Comparison of ENCODE assay signal across 11 cellular contexts in the genomic region with DNA sequence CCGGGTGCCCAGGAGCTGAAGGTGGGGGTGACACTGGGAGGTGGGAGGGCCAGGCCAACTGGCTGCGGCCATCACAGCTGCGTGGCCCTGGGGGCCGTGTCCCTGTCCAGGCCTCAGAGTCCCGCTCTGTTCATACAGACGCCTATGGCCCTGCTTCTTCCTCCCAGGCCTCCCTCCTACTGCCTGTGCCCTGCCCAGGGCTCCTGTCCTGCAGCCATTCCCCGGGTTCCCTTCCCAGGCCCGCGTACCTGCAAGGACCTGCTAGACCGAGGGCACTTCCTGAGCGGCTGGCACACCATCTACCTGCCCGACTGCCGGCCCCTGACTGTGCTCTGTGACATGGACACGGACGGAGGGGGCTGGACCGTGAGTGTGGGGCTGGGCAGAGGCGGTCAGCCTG. TPM values are rescaled to one million over a fixed set of nuclear protein-coding genes. Genes with fewer than 3 reads are reported as not detected.
"Had no signal": no experiment of that assay in that cellular context is flagged by ENCODE, and none has a peak within 500 bp of the region (broad histone marks: within the 10 kb centered on the region; RNA-seq: fewer than 3 reads in every experiment).

No MANE protein-coding gene starts in this region.

RNA-seq across cellular contexts. Expression of gene FCN2, which starts 4.4 kb away (rescaled TPM):
- total RNA-seq: naive thymus-derived CD8-positive, alpha-beta T cell; natural killer cell treated with Interleukin-12 subunit alpha and Interleukin-12 subunit beta and Interleukin-15 and Interleukin-18, amount 100 ng/mL, for 72 hours; neural crest cell; occipital lobe; osteoblast; posterior vena cava; pulmonary artery endothelial cell; right atrium auricular region; sciatic nerve; smooth muscle cell; transverse colon had no signal

RNA-seq across cellular contexts. Expression of gene FCN1, which starts 32.7 kb away (rescaled TPM):
- total RNA-seq: natural killer cell treated with Interleukin-12 subunit alpha and Interleukin-12 subunit beta and Interleukin-15 and Interleukin-18, amount 100 ng/mL, for 72 hours; neural crest cell; osteoblast; pulmonary artery endothelial cell; smooth muscle cell had no signal
